In genomic region chr18:59900222-59901128, GRCh38 we compare ENCODE assay signal across 1 cellular context.
TF ChIP-seq lines count a peak whose summit lies in the region.

No MANE protein-coding gene starts in this region.

TF ChIP-seq in GM12878, 131 proteins besides CTCF, POLR2A, EP300 and RAD21 (continued from another document):
- TF ChIP-seq IRF3 (IDR thresholded peaks at IDR 0.05): no peak
- no peak for TF ChIP-seq NR2C1 (IDR thresholded peaks at IDR 0.05)
